Comparison of ENCODE assay signal across 15 cellular contexts in genomic region chr2:131424605-131425114, GRCh38. TPM values are rescaled to one million over a fixed set of nuclear protein-coding genes. Genes with fewer than 3 reads are reported as not detected.
A peak's percentile ranks its signal among the peaks of the same experiment; 100 is the strongest.
DNase-seq lines count a peak whose midpoint lies in the region; ATAC-seq and TF ChIP-seq lines count a peak whose summit lies in the region.
"Not testable (repeated sequence)": the region's sequence is repeated elsewhere in the genome, so short reads cannot be mapped to it uniquely, and the experiment has no call there.
"Had no signal": no experiment of that assay in that cellular context is flagged by ENCODE, and none has a peak within 500 bp of the region (broad histone marks: within the 10 kb centered on the region; RNA-seq: fewer than 3 reads in every experiment).

No MANE protein-coding gene starts in this region.

- not testable (repeated sequence) for H3K9me3 Mint-ChIP-seq in activated CD4-positive, alpha-beta T cell treated with anti-CD3 and anti-CD28 coated beads, Interleukin-2, amount 10 ng/mL, durations not matched to agents 24 days and 14 days; activated naive CD4-positive, alpha-beta T cell treated with anti-CD3 and anti-CD28 coated beads, Interleukin-2, amount 50 U/mL, for 24 hours

- H3K4me3 Mint-ChIP-seq in activated CD4-positive, alpha-beta T cell treated with anti-CD3 and anti-CD28 coated beads, Interleukin-2, amount 10 ng/mL, durations not matched to agents 24 days and 14 days = peak overlapping the region; percentile 55
- peak overlapping the region; percentile 26 for H3K4me3 Mint-ChIP-seq in activated naive CD4-positive, alpha-beta T cell treated with anti-CD3 and anti-CD28 coated beads, Interleukin-2, amount 50 U/mL, for 24 hours

- not testable (repeated sequence) for H3K4me1 ChIP-seq in foreskin keratinocyte; neuronal stem cell (ENCODE audit: control insufficient read depth in 2 of 2, insufficient read depth in 1 of 2, low read depth in 1 of 2, low read length in 2 of 2); thymus (ENCODE audit: control insufficient read depth, insufficient read depth, low read length)

- H3K36me3 ChIP-seq in neuronal stem cell (replicated peaks in 1 of 2; ENCODE audit: control insufficient read depth in 2 of 2, insufficient read depth in 2 of 2, low read length in 2 of 2); thymus (ENCODE audit: control insufficient read depth, insufficient read depth): not testable (repeated sequence)

- not testable (repeated sequence) for H3K4ac ChIP-seq in neuronal stem cell (ENCODE audit: low read length)

- H3K79me1 ChIP-seq in neuronal stem cell (ENCODE audit: low read depth, low read length) = not testable (repeated sequence)

- H3K36me3 Mint-ChIP-seq in activated CD4-positive, alpha-beta T cell treated with anti-CD3 and anti-CD28 coated beads, Interleukin-2, amount 10 ng/mL, durations not matched to agents 24 days and 14 days (ENCODE audit: low read depth); activated naive CD4-positive, alpha-beta T cell treated with anti-CD3 and anti-CD28 coated beads, Interleukin-2, amount 50 U/mL, for 24 hours: not testable (repeated sequence)

- H3K27me3 Mint-ChIP-seq in activated CD4-positive, alpha-beta T cell treated with anti-CD3 and anti-CD28 coated beads, Interleukin-2, amount 10 ng/mL, durations not matched to agents 24 days and 14 days = peaks cover 68% of the 10 kb centered on the region
- peaks cover 48% of the 10 kb centered on the region for H3K27me3 Mint-ChIP-seq in activated naive CD4-positive, alpha-beta T cell treated with anti-CD3 and anti-CD28 coated beads, Interleukin-2, amount 50 U/mL, for 24 hours

- H3K27ac Mint-ChIP-seq in activated CD4-positive, alpha-beta T cell treated with anti-CD3 and anti-CD28 coated beads, Interleukin-2, amount 10 ng/mL, durations not matched to agents 24 days and 14 days; activated naive CD4-positive, alpha-beta T cell treated with anti-CD3 and anti-CD28 coated beads, Interleukin-2, amount 50 U/mL, for 24 hours: not testable (repeated sequence)

- DNase-seq in DMS53 (lab: John Stamatoyannopoulos, UW) (peak; percentile 11), NCI-H345 (lab: John Stamatoyannopoulos, UW) (peak; percentile 30), iPS-NIHi11 (ENCODE audit: low spot score) (peak; percentile 14)
- peak; percentile 54 for DNase-seq in activated CD4-positive, alpha-beta T cell treated with anti-CD3 and anti-CD28 coated beads, Interleukin-2, amount 10 ng/mL, durations not matched to agents 24 days and 14 days
- not testable (repeated sequence) for DNase-seq in foreskin keratinocyte; neuronal stem cell (ENCODE audit: low spot score)

- H3K4me3 ChIP-seq in neuronal stem cell (ENCODE audit: low read length in 2 of 2) (peak overlapping the region in 1 of 2 donors; percentile 80), thymus (ENCODE audit: low read length) (peak overlapping the region; percentile 40)

- TF ChIP-seq CTCF in foreskin keratinocyte (conservative IDR thresholded peaks at IDR 0.05) = not testable (repeated sequence)

- not testable (repeated sequence) for H3K27ac ChIP-seq in foreskin keratinocyte; neuronal stem cell (replicated peaks; ENCODE audit: low read length); thymus (ENCODE audit: low read depth)

- H2AK5ac ChIP-seq in neuronal stem cell (ENCODE audit: low read depth, low read length) = not testable (repeated sequence)

- peaks cover 73% of the 10 kb centered on the region for H3K27me3 ChIP-seq in foreskin keratinocyte
- peaks cover 0 to 82% (median 7%) of the 10 kb centered on the region in 3 experiments for H3K27me3 ChIP-seq in neuronal stem cell (ENCODE audit: control insufficient read depth in 3 of 3, insufficient read depth in 3 of 3, low read depth in 1 of 3, low read length in 3 of 3)
- H3K27me3 ChIP-seq in thymus (ENCODE audit: control insufficient read depth, insufficient read depth) = peaks cover 10% of the 10 kb centered on the region

- H3K4me1 Mint-ChIP-seq in activated CD4-positive, alpha-beta T cell treated with anti-CD3 and anti-CD28 coated beads, Interleukin-2, amount 10 ng/mL, durations not matched to agents 24 days and 14 days; activated naive CD4-positive, alpha-beta T cell treated with anti-CD3 and anti-CD28 coated beads, Interleukin-2, amount 50 U/mL, for 24 hours: not testable (repeated sequence)

- intact Hi-C loops in activated CD4-positive, alpha-beta T cell treated with anti-CD3 and anti-CD28 coated beads, Interleukin-2, amount 10 ng/mL, durations not matched to agents 24 days and 14 days (cut with micrococcal nuclease) = loop anchor here (5.0 kb wide), 1 partner anchor 258 kb away; no protein-coding TSS in a partner anchor

- peak overlapping the region; percentile 74 for H2BK120ac ChIP-seq in neuronal stem cell (ENCODE audit: low read depth, low read length)

- H2BK15ac ChIP-seq in neuronal stem cell (ENCODE audit: low read length) = not testable (repeated sequence)

- H2BK5ac ChIP-seq in neuronal stem cell (ENCODE audit: low read length) = not testable (repeated sequence)

- H3K18ac ChIP-seq in neuronal stem cell (ENCODE audit: low read length) = peak overlapping the region; percentile 85

- not testable (repeated sequence) for H3K14ac ChIP-seq in neuronal stem cell (ENCODE audit: low read length)

- H4K8ac ChIP-seq in neuronal stem cell (ENCODE audit: low read depth, low read length) = not testable (repeated sequence)

- not testable (repeated sequence) for H3K23ac ChIP-seq in neuronal stem cell (ENCODE audit: low read depth, low read length, poor library complexity)

- H3K9ac ChIP-seq in neuronal stem cell (ENCODE audit: low read depth, low read length, poor library complexity) = peak overlapping the region; percentile 30

- not testable (repeated sequence) for H2AFZ ChIP-seq in neuronal stem cell (ENCODE audit: low read length)

- H3K4me2 ChIP-seq in neuronal stem cell (ENCODE audit: insufficient read depth, low read length, poor library complexity, severe bottlenecking) = peak overlapping the region; percentile 68

- not testable (repeated sequence) for H2BK12ac ChIP-seq in neuronal stem cell (ENCODE audit: low read length)

- not testable (repeated sequence) for H4K91ac ChIP-seq in neuronal stem cell (ENCODE audit: low read depth, low read length, poor library complexity)

- WGBS in neuronal stem cell (ENCODE audit: extremely low coverage in 2 of 2, insufficient read length in 2 of 2, insufficient replicate concordance in 1 of 2), 2 donors = no CpG with 5 or more reads among the region's 50 CpGs
- WGBS in thymus = 9% methylated on average over 40 of the region's 50 CpGs

- not testable (repeated sequence) for H3K9me3 ChIP-seq in neuronal stem cell (replicated peaks in 1 of 2; ENCODE audit: control insufficient read depth in 2 of 2, insufficient read depth in 1 of 2, low read depth in 1 of 2, low read length in 2 of 2); thymus (ENCODE audit: control insufficient read depth)

- ATAC-seq in foreskin keratinocyte = peak; percentile 32

RNA-seq across cellular contexts. Expression of gene TUBA3D, which starts 51.3 kb away (rescaled TPM):
- not detected in 2 replicates for total RNA-seq in activated CD4-positive, alpha-beta T cell treated with anti-CD3 and anti-CD28 coated beads, Interleukin-2, amount 10 ng/mL, durations not matched to agents 24 days and 14 days
- not detected in 2 replicates for total RNA-seq in foreskin keratinocyte
- not detected in 2 replicates for polyA plus RNA-seq in foreskin keratinocyte
- 0.15 TPM for polyA plus RNA-seq in neuronal stem cell (2013, experiment 1 of 2)
- polyA plus RNA-seq in neuronal stem cell (2013, experiment 2 of 2) = 0.11 TPM
- 4.1 TPM for polyA plus RNA-seq in thymus
- total RNA-seq: activated T-helper 17 cell treated with anti-CD3 and anti-CD28 coated beads, Interleukin-2, amount 50 U/mL, for 72 hours; adrenal gland; bronchial epithelial cell; G401; HT-29; occipital lobe; ureter had no signal
